Comparison of ENCODE assay signal across 8 cellular contexts in genomic region chr2:170812716-170813585, GRCh38. TPM values are rescaled to one million over a fixed set of nuclear protein-coding genes. Genes with fewer than 3 reads are reported as not detected.
DNase-seq lines count a peak whose midpoint lies in the region; ATAC-seq and TF ChIP-seq lines count a peak whose summit lies in the region.

No MANE protein-coding gene starts in this region.

- DNase-seq in NOMO-1 treated with DMSO at 0.1 percent for 48 hours (lab: John Stamatoyannopoulos, UW; ENCODE audit: unreplicated experiment) = peak; percentile 44
- no peak for DNase-seq in NOMO-1 treated with dmso at 0.1 percent for 144 hours (lab: John Stamatoyannopoulos, UW; ENCODE audit: unreplicated experiment)
- DNase-seq in MG63 = peak; percentile 39
- DNase-seq in RPMI8226 = peak; percentile 68
- DNase-seq in endothelial cell (ENCODE audit: low spot score) = peak; percentile 63
- DNase-seq in mesendoderm = peak; percentile 95
- DNase-seq in activated CD4-positive, alpha-beta T cell treated with anti-CD3 and anti-CD28 coated beads, Interleukin-2, amount 50 U/mL, for 4 hours = no peak

- H3K4me3 ChIP-seq in MG63 (no peak overlapping the region), mesendoderm (ENCODE audit: low read length) (peak overlapping the region; percentile 6)

- peak overlapping the region; percentile 55 for H3K9ac ChIP-seq in mesendoderm (ENCODE audit: low read length)

- no peaks in the 10 kb centered on the region for H3K9me3 ChIP-seq in MG63

- peak overlapping the region; percentile 8 for H3K18ac ChIP-seq in mesendoderm (ENCODE audit: low read length)

- H3K27ac ChIP-seq in mesendoderm (ENCODE audit: low read depth, low read length) = no peak overlapping the region

- H2BK15ac ChIP-seq in mesendoderm (replicated peaks; ENCODE audit: low read depth) = peak overlapping the region; percentile 61

- no peak overlapping the region for H3K23ac ChIP-seq in mesendoderm (ENCODE audit: low read length)

- no peak overlapping the region for H2BK5ac ChIP-seq in mesendoderm (ENCODE audit: low read length)

- H3K36me3 ChIP-seq in MG63 (no peaks in the 10 kb centered on the region), mesendoderm (ENCODE audit: control insufficient read depth, insufficient read depth, low read length) (no peaks in the 10 kb centered on the region)

- H3K79me2 ChIP-seq in mesendoderm (ENCODE audit: control insufficient read depth, insufficient read depth, low read length) = peaks cover 5% of the 10 kb centered on the region

- H3K79me1 ChIP-seq in mesendoderm (ENCODE audit: low read length) = no peaks in the 10 kb centered on the region

- H3K4me1 ChIP-seq in mesendoderm (ENCODE audit: control insufficient read depth, low read depth, low read length) = no peaks in the 10 kb centered on the region

- peaks cover 35% of the 10 kb centered on the region for H3K4me1 Mint-ChIP-seq in endothelial cell (ENCODE audit: unreplicated experiment)

- H3K27me3 Mint-ChIP-seq in endothelial cell (ENCODE audit: unreplicated experiment) = peaks cover 11% of the 10 kb centered on the region

- H4K8ac ChIP-seq in mesendoderm (ENCODE audit: low read depth, low read length) = no peak overlapping the region

- peak overlapping the region; percentile 71 for H3K56ac ChIP-seq in mesendoderm (ENCODE audit: low read length)

- no peak overlapping the region for H2AK5ac ChIP-seq in mesendoderm (ENCODE audit: low read length)

- peak overlapping the region; percentile 85 for H3K4me3 Mint-ChIP-seq in endothelial cell (ENCODE audit: unreplicated experiment)

- H3K4me2 ChIP-seq in mesendoderm (ENCODE audit: low read length) = peak overlapping the region; percentile 70

- no peaks in the 10 kb centered on the region for H3K9me3 Mint-ChIP-seq in endothelial cell (ENCODE audit: unreplicated experiment)

- no peaks in the 10 kb centered on the region for H3K36me3 Mint-ChIP-seq in endothelial cell (ENCODE audit: low read depth, unreplicated experiment)

- ATAC-seq in GM18517 (IDR thresholded peaks at IDR 0.05; ENCODE audit: unreplicated experiment) = no peak

- H2BK120ac ChIP-seq in mesendoderm (ENCODE audit: low read depth, low read length) = peak overlapping the region; percentile 46

- H3K4ac ChIP-seq in mesendoderm (ENCODE audit: low read depth, low read length) = no peak overlapping the region

- no CpG with 5 or more reads among the region's 14 CpGs for WGBS in mesendoderm (ENCODE audit: extremely low coverage, insufficient coverage, low lambda C conversion rate)

- no peak overlapping the region for H4K5ac ChIP-seq in mesendoderm (ENCODE audit: low read length)

- peaks cover 34% of the 10 kb centered on the region for H3K27me3 ChIP-seq in MG63
- no peaks in the 10 kb centered on the region for H3K27me3 ChIP-seq in mesendoderm (ENCODE audit: insufficient read depth, low read length, poor library complexity)

- TF ChIP-seq CTCF in endothelial cell (IDR thresholded peaks at IDR 0.05; ENCODE audit: unreplicated experiment) = peak; percentile 84

- no peak overlapping the region for H3K27ac Mint-ChIP-seq in endothelial cell (ENCODE audit: unreplicated experiment)

RNA-seq across cellular contexts. Expression of gene GAD1, which starts 3.7 kb away (rescaled TPM):
- total RNA-seq in MG63 (2014; rRNA removed; shearing (Covaris generic); ENCODE audit: low replicate concordance) = 3.2 TPM in 1 of 2 replicates, not detected in the other
- 129 TPM for total RNA-seq in endothelial cell (ENCODE audit: unreplicated experiment)
- 46.8 TPM for polyA plus RNA-seq in mesendoderm (2013, experiment 1 of 2)
- polyA plus RNA-seq in mesendoderm (2013, experiment 2 of 2) = 44.2 TPM

RNA-seq across cellular contexts. Expression of gene ERICH2, which starts 42.8 kb away (rescaled TPM):
- total RNA-seq in MG63 (2014; rRNA removed; shearing (Covaris generic); ENCODE audit: low replicate concordance) = 1.5 TPM in 1 of 2 replicates, not detected in the other
- 1.6 TPM for total RNA-seq in endothelial cell (ENCODE audit: unreplicated experiment)
- polyA plus RNA-seq in mesendoderm (2013, experiment 1 of 2) = 4.9 TPM
- 4.9 TPM for polyA plus RNA-seq in mesendoderm (2013, experiment 2 of 2)

Comparison
In these comparisons a context has a peak if more than half of its experiments do, and no peak if none do; other contexts are left out.
1. DNase-seq: peak in NOMO-1 treated with DMSO at 0.1 percent for 48 hours (single experiment), MG63 (single experiment), RPMI8226 (single experiment), endothelial cell (single experiment) and mesendoderm (single experiment); none in NOMO-1 treated with dmso at 0.1 percent for 144 hours (single experiment) and activated CD4-positive, alpha-beta T cell treated with anti-CD3 and anti-CD28 coated beads, Interleukin-2, amount 50 U/mL, for 4 hours (0 of 2).
2. RNA of gene GAD1, which starts 3.7 kb away (total RNA-seq): 129 TPM in endothelial cell (single experiment); 3.2 TPM in MG63; every median in the first group is over 10 times any median in the second.